In the genomic region with DNA sequence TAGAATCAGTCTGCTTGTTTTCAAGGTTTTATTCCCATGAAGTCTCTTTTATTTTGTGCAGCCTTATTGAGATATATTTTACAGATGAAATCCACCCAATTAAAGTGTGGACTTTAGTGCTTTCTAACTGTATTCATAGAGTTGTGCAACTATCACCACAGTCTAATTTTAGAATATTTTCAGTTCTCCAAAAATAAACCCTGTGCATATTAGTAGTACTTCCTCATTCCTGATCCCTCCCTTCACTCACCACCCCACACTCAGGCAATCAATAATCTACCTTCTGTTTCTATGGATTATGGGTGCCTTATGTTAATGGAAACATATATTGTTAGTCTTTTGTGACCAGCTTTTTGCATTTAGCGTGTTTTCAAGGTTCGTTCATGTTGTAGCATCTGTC, we compare ENCODE assay signal across 9 cellular contexts.
A peak's percentile ranks its signal among the peaks of the same experiment; 100 is the strongest.
DNase-seq lines count a peak whose midpoint lies in the region; ATAC-seq and TF ChIP-seq lines count a peak whose summit lies in the region.
"Had no signal": no experiment of that assay in that cellular context is flagged by ENCODE, and none has a peak within 500 bp of the region (broad histone marks: within the 10 kb centered on the region; RNA-seq: fewer than 3 reads in every experiment).

No MANE protein-coding gene starts in this region.

- peaks cover 6% of the 10 kb centered on the region for H3K9me3 ChIP-seq in lower lobe of right lung

- intact Hi-C loops in lower lobe of right lung (cut with DNase I): no loop called here

- no peak overlapping the region for H3K4me3 ChIP-seq in lower lobe of right lung

- H3K4me1 ChIP-seq in lower lobe of right lung: peaks cover 19% of the 10 kb centered on the region

- no peak overlapping the region for H3K27ac ChIP-seq in lower lobe of right lung

- ATAC-seq in GM18867 (IDR thresholded peaks at IDR 0.05; ENCODE audit: unreplicated experiment): peak; percentile 82
- ATAC-seq in HG02763 (IDR thresholded peaks at IDR 0.05; ENCODE audit: unreplicated experiment): peak; percentile 63
- peak; percentile 66 to 68 for ATAC-seq in lower lobe of right lung
- ATAC-seq: naive thymus-derived CD8-positive, alpha-beta T cell had no signal

- DNase-seq in MV-4-11 (lab: John Stamatoyannopoulos, UW): peak; percentile 97
- no peak for DNase-seq in lower lobe of right lung
- DNase-seq in stimulated activated CD4-positive, alpha-beta T cell treated with anti-CD3 and anti-CD28 coated beads, Interleukin-4, amount 100 ng/mL, for 4 hours: no peak
- DNase-seq in NCI-H1694 (lab: John Stamatoyannopoulos, UW): no peak
- DNase-seq in stimulated activated naive CD4-positive, alpha-beta T cell treated with Interleukin-2 at 50 U/mL for 16 hours (lab: John Stamatoyannopoulos, UW): no peak
- DNase-seq in retina: no peak
- DNase-seq: naive thymus-derived CD8-positive, alpha-beta T cell had no signal

- H3K36me3 ChIP-seq in lower lobe of right lung: no peaks in the 10 kb centered on the region

- no peak for TF ChIP-seq CTCF in lower lobe of right lung (IDR thresholded peaks at IDR 0.05)

- H3K27me3 ChIP-seq in lower lobe of right lung (ENCODE audit: low read depth): no peaks in the 10 kb centered on the region
